Comparison of ENCODE assay signal across 10 cellular contexts in genomic region chr21:43369124-43369523, GRCh38. TPM values are rescaled to one million over a fixed set of nuclear protein-coding genes. Genes with fewer than 3 reads are reported as not detected.
DNase-seq lines count a peak whose midpoint lies in the region; ATAC-seq and TF ChIP-seq lines count a peak whose summit lies in the region.
"Had no signal": no experiment of that assay in that cellular context is flagged by ENCODE, and none has a peak within 500 bp of the region (broad histone marks: within the 10 kb centered on the region; RNA-seq: fewer than 3 reads in every experiment).

No MANE protein-coding gene starts in this region.

- ATAC-seq in HG03439 (IDR thresholded peaks at IDR 0.05; ENCODE audit: unreplicated experiment), result peak; percentile 54
- peak; percentile 78 for ATAC-seq in activated B cell treated with CpG ODN at 0.5 μM for 24 hours (ENCODE audit: low read depth)

- peak overlapping the region; percentile 8 for H3K4me3 Mint-ChIP-seq in activated B cell treated with CpG ODN at 0.5 μM for 24 hours
- H3K4me3 Mint-ChIP-seq: activated CD4-positive, alpha-beta T cell treated with anti-CD3 and anti-CD28 coated beads, Interleukin-2, amount 10 ng/mL, durations not matched to agents 7 days and 5 days had no signal

- CTCF ChIA-PET in activated B cell treated with CpG ODN at 0.5 μM for 24 hours (lab: Charles Lee), result no interaction called here

- intact Hi-C loops in activated B cell treated with CpG ODN at 0.5 μM for 24 hours (cut with micrococcal nuclease), result no loop called here

- DNase-seq in DMS53 treated with DMSO at 0.1 percent for 48 hours (lab: John Stamatoyannopoulos, UW; ENCODE audit: unreplicated experiment) (peak; percentile 72), activated B cell treated with CpG ODN at 0.5 μM for 24 hours (no peak), myocyte (ENCODE audit: low read depth) (peak; percentile 60), NCI-H1092 treated with DMSO at 0.1 percent for 48 hours (lab: John Stamatoyannopoulos, UW) (no peak), dermis blood vessel endothelial cell (no peak)
- DNase-seq in stimulated activated CD4-positive, alpha-beta T cell treated with anti-CD3 and anti-CD28 coated beads, Interleukin-15, amount 100 ng/mL, for 24 hours, result no peak
- no peak for DNase-seq in activated CD4-positive, alpha-beta T cell treated with anti-CD3 and anti-CD28 coated beads, Interleukin-2, amount 50 U/mL, for 1 hour
- DNase-seq: activated CD4-positive, alpha-beta T cell treated with anti-CD3 and anti-CD28 coated beads, Interleukin-2, amount 10 ng/mL, durations not matched to agents 7 days and 5 days; NCI-H345 had no signal

- H3K4me1 Mint-ChIP-seq in activated B cell treated with CpG ODN at 0.5 μM for 24 hours, result peaks cover 37% of the 10 kb centered on the region

- peak overlapping the region; percentile 25 for H3K27ac Mint-ChIP-seq in activated B cell treated with CpG ODN at 0.5 μM for 24 hours
- H3K27ac Mint-ChIP-seq: activated CD4-positive, alpha-beta T cell treated with anti-CD3 and anti-CD28 coated beads, Interleukin-2, amount 10 ng/mL, durations not matched to agents 7 days and 5 days had no signal

- H3K27me3 Mint-ChIP-seq in activated B cell treated with CpG ODN at 0.5 μM for 24 hours, result no peaks in the 10 kb centered on the region
- H3K27me3 Mint-ChIP-seq: activated CD4-positive, alpha-beta T cell treated with anti-CD3 and anti-CD28 coated beads, Interleukin-2, amount 10 ng/mL, durations not matched to agents 7 days and 5 days had no signal

- POLR2A ChIA-PET in activated B cell treated with CpG ODN at 0.5 μM for 24 hours (lab: Charles Lee), result interaction anchor here (1.2 to 1.5 kb wide), 3 partner anchors 14 to 18 kb away, joined by 3 to 11 read pairs (median 6); no protein-coding TSS in a partner anchor

- H3K36me3 Mint-ChIP-seq in activated B cell treated with CpG ODN at 0.5 μM for 24 hours (ENCODE audit: low read depth), result no peaks in the 10 kb centered on the region

- H3K9me3 Mint-ChIP-seq in activated B cell treated with CpG ODN at 0.5 μM for 24 hours, result no peaks in the 10 kb centered on the region
- H3K9me3 Mint-ChIP-seq: activated CD4-positive, alpha-beta T cell treated with anti-CD3 and anti-CD28 coated beads, Interleukin-2, amount 10 ng/mL, durations not matched to agents 7 days and 5 days had no signal

- no peak for TF ChIP-seq CTCF in activated B cell treated with CpG ODN at 0.5 μM for 24 hours (IDR thresholded peaks at IDR 0.05)

RNA-seq across cellular contexts. Expression of gene SIK1, which starts 57.8 kb away (rescaled TPM):
- total RNA-seq in activated B cell treated with CpG ODN at 0.5 μM for 24 hours (20.2 and 20.4 TPM in 2 replicates), myocyte (31.9 and 40.5 TPM in 2 replicates), dermis blood vessel endothelial cell (0.84 and 4.6 TPM in 2 replicates)
- 28.3 TPM for polyA plus RNA-seq in myocyte (2012)

Comparison
In these comparisons a context has a peak if more than half of its experiments do, and no peak if none do; other contexts are left out.
1. DNase-seq: peak in DMS53 treated with DMSO at 0.1 percent for 48 hours (single experiment) and myocyte (single experiment); none in activated B cell treated with CpG ODN at 0.5 μM for 24 hours (single experiment), stimulated activated CD4-positive, alpha-beta T cell treated with anti-CD3 and anti-CD28 coated beads, Interleukin-15, amount 100 ng/mL, for 24 hours (single experiment), NCI-H1092 treated with DMSO at 0.1 percent for 48 hours (single experiment), dermis blood vessel endothelial cell (single experiment) and activated CD4-positive, alpha-beta T cell treated with anti-CD3 and anti-CD28 coated beads, Interleukin-2, amount 50 U/mL, for 1 hour (single experiment).